ENCODE assay signal across 20 cellular contexts in the genomic region with DNA sequence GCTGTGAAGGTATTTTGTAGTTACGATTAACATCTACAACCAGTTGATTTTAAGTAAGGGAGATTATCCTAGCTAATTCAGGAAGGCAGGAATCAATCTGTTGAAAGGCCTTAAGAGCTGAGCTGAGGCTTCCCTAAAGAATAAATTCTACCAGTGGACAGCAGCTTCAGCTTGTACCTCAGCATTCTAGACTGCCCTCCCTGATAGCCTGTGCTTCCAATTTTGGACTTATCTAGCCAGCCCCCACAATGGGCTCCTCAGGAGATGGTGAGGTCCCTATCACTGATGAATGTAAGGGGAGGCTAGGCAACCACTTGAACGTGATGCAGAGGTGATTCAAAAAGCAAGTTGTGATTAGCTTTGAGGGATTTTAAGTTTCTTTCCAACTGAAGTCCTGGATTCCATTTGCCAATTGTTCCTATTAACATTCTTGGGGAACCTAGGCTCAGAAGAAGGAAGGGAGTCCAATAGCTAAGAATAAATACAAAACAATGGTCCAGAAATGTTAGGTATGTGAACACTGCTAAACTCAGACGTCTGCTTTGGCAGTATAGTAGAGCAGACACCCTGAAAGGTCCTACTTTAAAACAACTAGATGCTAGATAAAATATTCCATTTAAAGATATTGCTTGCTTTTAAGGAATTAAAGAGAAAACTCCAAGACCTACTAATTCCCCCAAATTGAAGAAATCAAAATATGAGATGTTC.
DNase-seq lines count a peak whose midpoint lies in the region; ATAC-seq, FAIRE-seq and TF ChIP-seq lines count a peak whose summit lies in the region.
"Had no signal": no experiment of that assay in that cellular context is flagged by ENCODE, and none has a peak within 500 bp of the region (broad histone marks: within the 10 kb centered on the region; RNA-seq: fewer than 3 reads in every experiment).

No MANE protein-coding gene starts in this region.

- H3K27me3 ChIP-seq in left ventricle myocardium inferior (ENCODE audit: low read depth) (no peaks in the 10 kb centered on the region), neural progenitor cell (no peaks in the 10 kb centered on the region)
- H3K27me3 ChIP-seq: BLaER1 had no signal

- H3K4me3 ChIP-seq in left ventricle myocardium inferior (no peak overlapping the region), neural progenitor cell (no peak overlapping the region)
- H3K4me3 ChIP-seq: BLaER1, GM12878, GM23248, HAP-1 had no signal

- H3K79me2 ChIP-seq in neural progenitor cell (ENCODE audit: low read depth) = no peaks in the 10 kb centered on the region

- intact Hi-C loops in Right ventricle myocardium inferior (cut with DNase I) (loop anchor here (2.0 kb wide), 1 partner anchor 34 kb away; no protein-coding TSS in a partner anchor), cardiac septum (cut with DNase I) (no loop called here), left ventricle myocardium inferior (cut with micrococcal nuclease) (no loop called here), natural killer cell (cut with micrococcal nuclease) (no loop called here)

- H3K4me1 ChIP-seq in left ventricle myocardium inferior = peaks cover 15% of the 10 kb centered on the region
- H3K4me1 ChIP-seq in neural progenitor cell = peaks cover 7% of the 10 kb centered on the region
- H3K4me1 ChIP-seq: BLaER1, HAP-1 had no signal

- H3K4me2 ChIP-seq in neural progenitor cell = no peak overlapping the region
- H3K4me2 ChIP-seq: BLaER1 had no signal

- H2AFZ ChIP-seq in neural progenitor cell (replicated peaks) = no peak overlapping the region
- H2AFZ ChIP-seq: GM23248 had no signal

- FAIRE-seq in D721Med (lab: Jason Lieb, UNC) = peak; percentile 72
- FAIRE-seq: GM12878, GM19239, HTR-8/SVneo had no signal

- TF ChIP-seq CTCF in D721Med (IDR thresholded peaks at IDR 0.05; ENCODE audit: insufficient read depth, missing control alignments) (no peak), left ventricle myocardium inferior (IDR thresholded peaks at IDR 0.05; ENCODE audit: borderline replicate concordance) (no peak), neural progenitor cell (IDR thresholded peaks at IDR 0.05) (no peak), natural killer cell (IDR thresholded peaks at IDR 0.05) (no peak)

- ATAC-seq in Right ventricle myocardium inferior (peak; percentile 63), HG02642 (IDR thresholded peaks at IDR 0.05; ENCODE audit: poor library complexity, unreplicated experiment) (no peak), natural killer cell (no peak)
- ATAC-seq: GM12878 had no signal

- H3K27ac ChIP-seq in left ventricle myocardium inferior (replicated peaks) = peak overlapping the region; percentile 40
- H3K27ac ChIP-seq in neural progenitor cell = no peak overlapping the region
- H3K27ac ChIP-seq: 22Rv1, BLaER1, GM23248 had no signal

- no peaks in the 10 kb centered on the region for H3K27me3 Mint-ChIP-seq in neural progenitor cell (ENCODE audit: insufficient read depth, low read depth)
- no peaks in the 10 kb centered on the region for H3K27me3 Mint-ChIP-seq in natural killer cell (ENCODE audit: low read depth in 2 of 2)
- H3K27me3 Mint-ChIP-seq: CD4-positive, alpha-beta memory T cell had no signal

- H3K9ac ChIP-seq in neural progenitor cell = no peak overlapping the region
- H3K9ac ChIP-seq: BLaER1, GM23248 had no signal

- H3K27ac Mint-ChIP-seq in neural progenitor cell (no peak overlapping the region), natural killer cell (no peak overlapping the region)
- H3K27ac Mint-ChIP-seq: CD14-positive monocyte; CD4-positive, alpha-beta memory T cell had no signal

- no peaks in the 10 kb centered on the region for H3K36me3 ChIP-seq in left ventricle myocardium inferior
- no peaks in the 10 kb centered on the region for H3K36me3 ChIP-seq in neural progenitor cell
- H3K36me3 ChIP-seq: BLaER1, HAP-1 had no signal

- no peak for DNase-seq in Right ventricle myocardium inferior (ENCODE audit: missing footprints)
- DNase-seq in cardiac septum (ENCODE audit: low spot score) = no peak
- DNase-seq in D721Med (ENCODE audit: insufficient read length, low spot score) = no peak
- DNase-seq in left ventricle myocardium inferior = no peak
- peak; percentile 4 for DNase-seq in neural progenitor cell (ENCODE audit: low spot score)
- DNase-seq in NCI-H2171 treated with DMSO at 0.1 percent for 48 hours (lab: John Stamatoyannopoulos, UW) = no peak
- no peak for DNase-seq in natural killer cell
- DNase-seq: CD4-positive, alpha-beta memory T cell; DND-41; EL; GM23248; IMR-90 had no signal

- H3F3A ChIP-seq in neural progenitor cell (ENCODE audit: low read depth) = no peaks in the 10 kb centered on the region

- H3K36me3 Mint-ChIP-seq in neural progenitor cell = no peaks in the 10 kb centered on the region
- no peaks in the 10 kb centered on the region for H3K36me3 Mint-ChIP-seq in natural killer cell
- H3K36me3 Mint-ChIP-seq: CD14-positive monocyte; CD4-positive, alpha-beta memory T cell had no signal

- H4K20me1 ChIP-seq in neural progenitor cell (ENCODE audit: low read depth) = no peaks in the 10 kb centered on the region
- H4K20me1 ChIP-seq: BLaER1 had no signal

- H3K9me3 ChIP-seq in left ventricle myocardium inferior (replicated peaks) (no peaks in the 10 kb centered on the region), neural progenitor cell (ENCODE audit: low read depth) (no peaks in the 10 kb centered on the region)
- H3K9me3 ChIP-seq: BLaER1, HAP-1 had no signal

- H3K4me3 Mint-ChIP-seq in neural progenitor cell (no peak overlapping the region), natural killer cell (no peak overlapping the region)
- H3K4me3 Mint-ChIP-seq: CD14-positive monocyte; CD4-positive, alpha-beta memory T cell had no signal

- H3K4me1 Mint-ChIP-seq in neural progenitor cell (no peaks in the 10 kb centered on the region), natural killer cell (no peaks in the 10 kb centered on the region)
- H3K4me1 Mint-ChIP-seq: CD14-positive monocyte; CD4-positive, alpha-beta memory T cell had no signal

- H3K9me3 Mint-ChIP-seq in neural progenitor cell (peaks cover 4% of the 10 kb centered on the region), natural killer cell (peaks cover 12 to 13% of the 10 kb centered on the region in 2 donors)
